8 cellular contexts compared by ENCODE assay signal in genomic region chr3:46909535-46910161, GRCh38. TPM values are rescaled to one million over a fixed set of nuclear protein-coding genes. Genes with fewer than 3 reads are reported as not detected.
DNase-seq lines count a peak whose midpoint lies in the region; ATAC-seq, FAIRE-seq and TF ChIP-seq lines count a peak whose summit lies in the region.

No MANE protein-coding gene starts in this region.

- H3K4me1 ChIP-seq in GM23338 (ENCODE audit: insufficient read depth) (no peaks in the 10 kb centered on the region), GM12878 (ENCODE audit: control insufficient read depth, insufficient read depth, low read length) (peaks cover 5% of the 10 kb centered on the region)

- intact Hi-C loops in GM12878 (cut with micrococcal nuclease; ENCODE audit: unreplicated experiment) = loop anchor here (1.0 kb wide), 1 partner anchor 43 kb away; no protein-coding TSS in a partner anchor

- H3K36me3 ChIP-seq in BJ (ENCODE audit: control insufficient read depth, insufficient read depth, low read length) = no peaks in the 10 kb centered on the region
- no peaks in the 10 kb centered on the region for H3K36me3 ChIP-seq in GM23338 (ENCODE audit: insufficient read depth)
- 0 out of 4 replicates have a peak, but pooled peaks cover 0 to 3% of the 10 kb centered on the region in 2 experiments for H3K36me3 ChIP-seq in GM12878 (ENCODE audit: control insufficient read depth in 2 of 2, insufficient read depth in 2 of 2, low read length in 1 of 2)

- H3K9ac ChIP-seq in GM12878 (ENCODE audit: control insufficient read depth, insufficient read depth, low read length) = no peak overlapping the region

- DNase-seq in BJ (ENCODE audit: low read depth) = no peak
- peak; percentile 94 for DNase-seq in GM23338 (ENCODE audit: low spot score)
- DNase-seq in NCI-H2081 treated with DMSO at 0.1 percent for 48 hours (lab: John Stamatoyannopoulos, UW) = peak; percentile 11
- DNase-seq in UCSD-AML1 (lab: John Stamatoyannopoulos, UW; ENCODE audit: unreplicated experiment) = peak; percentile 83
- DNase-seq in GM12878 (ENCODE audit: low read depth, low spot score) = no peak
- peak; percentile 97 for DNase-seq in iPS-NIHi11 (ENCODE audit: low spot score)
- peak; percentile 63 for DNase-seq in smooth muscle cell of the brain vasculature (ENCODE audit: low read depth, low spot score)

- 17% methylated on average over 18 of the region's 18 CpGs for WGBS in GM12878 (ENCODE audit: insufficient coverage, insufficient replicate concordance, low lambda C conversion rate, missing lambda C conversion rate)

- no peak overlapping the region for H3K27ac Mint-ChIP-seq in GM23338

- in situ Hi-C loops in GM12878 (cut with MboI) = no loop called here

- H3K9me2 ChIP-seq in GM23338 (ENCODE audit: insufficient read depth) = no peaks in the 10 kb centered on the region

- no peaks in the 10 kb centered on the region; the same call in 1 of the 2 replicates for H4K20me1 ChIP-seq in GM23338 (replicated peaks; ENCODE audit: insufficient read depth)
- H4K20me1 ChIP-seq in GM12878 (ENCODE audit: control insufficient read depth, insufficient read depth) = no peaks in the 10 kb centered on the region

- H2AFZ ChIP-seq in GM23338 (no peak overlapping the region; the same call in 1 of the 2 replicates), GM12878 (ENCODE audit: control insufficient read depth, low read depth, low read length) (no peak overlapping the region)

- no TSS peak for BruUV-seq in GM12878 (replicated peaks; lab: Mats Ljungman, UMichigan)

- H3K27me3 ChIP-seq in BJ (ENCODE audit: control insufficient read depth, insufficient read depth, low read length) (no peaks in the 10 kb centered on the region), GM23338 (ENCODE audit: insufficient read depth) (no peaks in the 10 kb centered on the region), GM12878 (replicated peaks in 1 of 2; ENCODE audit: control insufficient read depth in 2 of 2, insufficient read depth in 2 of 2, low read length in 1 of 2) (no peaks in the 10 kb centered on the region)

- H3K4me3 ChIP-seq in BJ (ENCODE audit: low read depth, low read length) = no peak overlapping the region
- no peak overlapping the region for H3K4me3 ChIP-seq in GM23338
- H3K4me3 ChIP-seq in GM12878 = no peak overlapping the region

- peaks cover 6% of the 10 kb centered on the region for H3K27me3 Mint-ChIP-seq in GM23338 (ENCODE audit: insufficient read depth, low read depth, poor library complexity)

- FAIRE-seq in GM12878 (lab: Jason Lieb, UNC) = no peak

- TF ChIP-seq CTCF in BJ (IDR thresholded peaks at IDR 0.05; ENCODE audit: insufficient read depth, low read depth, low read length) = peak; percentile 94
- peak; percentile 84 to 97 for TF ChIP-seq CTCF in GM23338 (conservative IDR thresholded peaks at IDR 0.05; ENCODE audit: low read depth in 2 of 2)
- peak; percentile 88 to 93 (median 88) for TF ChIP-seq CTCF in GM12878 (IDR thresholded peaks at IDR 0.05 in 2 of 3, conservative IDR thresholded peaks at IDR 0.05 in 1 of 3; ENCODE audit: control insufficient read depth in 2 of 3, extremely low read depth in 1 of 3, insufficient read depth in 1 of 3, low read depth in 3 of 3, low read length in 3 of 3)

- no peaks in the 10 kb centered on the region for H3K9me3 ChIP-seq in GM12878 (replicated peaks; ENCODE audit: control insufficient read depth, insufficient read depth, low read length)

- peak; percentile 90 for ATAC-seq in GM23338
- peak; percentile 93 for ATAC-seq in GM12878
- no peak for ATAC-seq in GM18873 (IDR thresholded peaks at IDR 0.05; ENCODE audit: low FRiP score, unreplicated experiment)

- peaks cover 2% of the 10 kb centered on the region; the same call in 1 of the 3 replicates for H3K4me1 Mint-ChIP-seq in GM23338

- H3K4me2 ChIP-seq in GM23338 = no peak overlapping the region
- H3K4me2 ChIP-seq in GM12878 (ENCODE audit: control insufficient read depth, insufficient read depth) = no peak overlapping the region

- no peak for TF ChIP-seq POLR2A in GM12878 (IDR thresholded peaks at IDR 0.05; ENCODE audit: low read depth, low read length)

- SMC1A ChIA-PET in GM12878 (lab: Charles Lee; ENCODE audit: uncharacterized antibody, unreplicated experiment) = interaction anchor here (0.5 to 1.8 kb wide), 12 partner anchors 14 to 511 kb away, joined by 3 to 8 read pairs (median 3); no protein-coding TSS in a partner anchor

- RAD21 ChIA-PET in GM12878 (lab: Charles Lee; ENCODE audit: unreplicated experiment) = interaction anchor here (0.7 to 1.6 kb wide), 15 partner anchors 9 to 414 kb away, joined by 3 to 7 read pairs (median 4); no protein-coding TSS in a partner anchor

- CTCF ChIA-PET in BJ (lab: Yijun Ruan, JAX) = interaction anchor here (0.7 to 2.4 kb wide), 32 partner anchors 9 to 453 kb away, joined by 3 to 28 read pairs (median 6); partner anchors contain the start of genes PTH1R and TMIE
- CTCF ChIA-PET in GM12878 (lab: Yijun Ruan, JAX) = interaction anchor here (0.5 to 1.8 kb wide), 39 partner anchors 8 to 1293 kb away, joined by 3 to 20 read pairs (median 4); no protein-coding TSS in a partner anchor

- H3K79me2 ChIP-seq in GM23338 (replicated peaks; ENCODE audit: insufficient read depth) (no peaks in the 10 kb centered on the region), GM12878 (ENCODE audit: control insufficient read depth, insufficient read depth, low read length) (no peaks in the 10 kb centered on the region)

- H3K36me3 Mint-ChIP-seq in GM23338 (ENCODE audit: low read depth) = no peaks in the 10 kb centered on the region

- no peak overlapping the region for H3K4me3 Mint-ChIP-seq in GM23338

- TF ChIP-seq RAD21 in GM12878 (IDR thresholded peaks at IDR 0.05; ENCODE audit: insufficient read depth, low read depth, low read length) = peak; percentile 84

- H3F3A ChIP-seq in GM23338 (replicated peaks; ENCODE audit: low read depth) = 0 out of 2 replicates have a peak, but pooled peaks cover 2% of the 10 kb centered on the region

- H3K9me3 Mint-ChIP-seq in GM23338 = no peaks in the 10 kb centered on the region

- POLR2A ChIA-PET in BJ (lab: Charles Lee) (no interaction called here), GM12878 (lab: Charles Lee) (interaction anchor here (0.6 kb wide), 1 partner anchor 67 kb away, joined by 3 read pairs; no protein-coding TSS in a partner anchor)

- no peak for TF ChIP-seq EP300 in GM12878 (IDR thresholded peaks at IDR 0.05; ENCODE audit: borderline replicate concordance in 1 of 2, control insufficient read depth in 1 of 2, low read depth in 2 of 2, low read length in 2 of 2)

- H3K27ac ChIP-seq in GM23338 (ENCODE audit: low read depth) (no peak overlapping the region), GM12878 (ENCODE audit: control insufficient read depth, insufficient read depth) (no peak overlapping the region)

TF ChIP-seq in GM23338, 12 proteins besides CTCF, POLR2A, EP300 and RAD21 (continues in another document):
- TF ChIP-seq ZNF331 (CRISPR knock-in tag; IDR thresholded peaks at IDR 0.05; ENCODE audit: low read depth) = no peak

TF ChIP-seq in GM12878, 131 proteins besides CTCF, POLR2A, EP300 and RAD21 (continues in another document):
- TF ChIP-seq DPF2 (IDR thresholded peaks at IDR 0.05) (no peak), CHD2 (IDR thresholded peaks at IDR 0.05; ENCODE audit: borderline replicate concordance, low read depth, low read length) (0 out of 2 replicates have a peak, but pooled peaks have one; percentile 6)

RNA-seq across cellular contexts. Expression of gene PTH1R, which starts 32.1 kb away (rescaled TPM):
- polyA plus RNA-seq in BJ (2011; rRNA removed) (1.3 and 2.1 TPM in 2 replicates), GM23338 (2016; fragmentation: Nextera tagmentation; extraction: Ambion mirVana) (1.1 and 1.9 TPM in 2 replicates), GM12878 (2011; rRNA removed) (not detected in 2 replicates), GM12878 (2014; fragmentation: Illumina TruSeq; extraction: Trizol) (not detected in 2 replicates), GM12878 (2014; fragmentation: Nextera tagmentation; extraction: Ambion mirVana) (not detected), GM12878 (2014; rRNA removed) (0.20 TPM in 1 of 2 replicates, not detected in the other), GM12878 (2016; fragmentation: Nextera tagmentation; extraction: Ambion mirVana) (not detected)
- 1.6 and 1.8 TPM in 2 replicates for polyA minus RNA-seq in BJ (2011; rRNA and poly(A)+ RNA removed)
- 1.3 and 5.7 TPM in 2 replicates for total RNA-seq in GM23338 (2014; rRNA removed; shearing (Covaris generic))
- not detected in 2 replicates for total RNA-seq in GM12878 (2013; cell fraction: nucleolus; rRNA removed)
- total RNA-seq in GM12878 (2014; rRNA removed) (not detected in 2 replicates), GM12878 (2014; rRNA removed; fragmentation: Illumina TruSeq; extraction: Trizol) (not detected in 2 replicates), GM12878 (2021) (not detected in 2 replicates)
- polyA plus RNA-seq in GM12878 (2011; ENCODE audit: low read depth) = not detected
- 0.03 and 0.13 TPM in 2 replicates for polyA plus RNA-seq in GM12878 (2011; cell fraction: cytosol; rRNA removed)
- polyA plus RNA-seq in GM12878 (2011; cell fraction: nucleus; rRNA removed) = 0.61 and 1.2 TPM in 2 replicates
- polyA plus RNA-seq in GM12878 (2012) = 0.22 TPM in 1 of 2 replicates, not detected in the other
- not detected in 2 replicates for polyA minus RNA-seq in GM12878 (2011; rRNA and poly(A)+ RNA removed)
- polyA minus RNA-seq in GM12878 (2011; cell fraction: cytosol; rRNA and poly(A)+ RNA removed) = not detected in 2 replicates
- polyA minus RNA-seq in GM12878 (2011; cell fraction: nucleus; rRNA and poly(A)+ RNA removed) = not detected in 2 replicates

RNA-seq across cellular contexts. Expression of gene MYL3, which starts 46.4 kb away (rescaled TPM):
- 0.97 and 1.0 TPM in 2 replicates for polyA plus RNA-seq in BJ (2011; rRNA removed)
- polyA minus RNA-seq in BJ (2011; rRNA and poly(A)+ RNA removed) = 0.38 TPM in 1 of 2 replicates, not detected in the other
- not detected in 2 replicates for total RNA-seq in GM23338 (2014; rRNA removed; shearing (Covaris generic))
- 1.0 TPM in 1 of 2 replicates, not detected in the other for polyA plus RNA-seq in GM23338 (2016; fragmentation: Nextera tagmentation; extraction: Ambion mirVana)
- total RNA-seq in GM12878 (2013; cell fraction: nucleolus; rRNA removed) = not detected in 2 replicates
- not detected in 2 replicates for total RNA-seq in GM12878 (2014; rRNA removed)
- total RNA-seq in GM12878 (2014; rRNA removed; fragmentation: Illumina TruSeq; extraction: Trizol) = not detected in 2 replicates
- not detected in 2 replicates for total RNA-seq in GM12878 (2021)
- polyA plus RNA-seq in GM12878 (2011; ENCODE audit: low read depth) = not detected
- polyA plus RNA-seq in GM12878 (2011; rRNA removed) = not detected in 2 replicates
- polyA plus RNA-seq in GM12878 (2011; cell fraction: cytosol; rRNA removed) = 0.15 TPM in 1 of 2 replicates, not detected in the other
- not detected in 2 replicates for polyA plus RNA-seq in GM12878 (2011; cell fraction: nucleus; rRNA removed)
- polyA plus RNA-seq in GM12878 (2012) = 0.15 TPM in 1 of 2 replicates, not detected in the other
- polyA plus RNA-seq in GM12878 (2014; fragmentation: Illumina TruSeq; extraction: Trizol) = not detected in 2 replicates
- polyA plus RNA-seq in GM12878 (2014; fragmentation: Nextera tagmentation; extraction: Ambion mirVana) = not detected
- polyA plus RNA-seq in GM12878 (2014; rRNA removed) = not detected in 2 replicates
- polyA plus RNA-seq in GM12878 (2016; fragmentation: Nextera tagmentation; extraction: Ambion mirVana) = under 1 TPM in 1 of 2 experiments, not detected in 1; 0.40 TPM
- not detected in 2 replicates for polyA minus RNA-seq in GM12878 (2011; rRNA and poly(A)+ RNA removed)
- not detected in 2 replicates for polyA minus RNA-seq in GM12878 (2011; cell fraction: cytosol; rRNA and poly(A)+ RNA removed)
- not detected in 2 replicates for polyA minus RNA-seq in GM12878 (2011; cell fraction: nucleus; rRNA and poly(A)+ RNA removed)

Comparison
In these comparisons a context has a peak if more than half of its experiments do, and no peak if none do; other contexts are left out.
1. DNase-seq: peak in GM23338 (single experiment), NCI-H2081 treated with DMSO at 0.1 percent for 48 hours (single experiment), UCSD-AML1 (single experiment), iPS-NIHi11 (single experiment) and smooth muscle cell of the brain vasculature (single experiment); none in BJ (single experiment) and GM12878 (single experiment).
2. Peak in every context shown above with its lines, with median percentiles within 50 percentile points of each other: CTCF ChIP-seq.